ENCODE assay signal across 8 cellular contexts in genomic region chr17:1573932-1574696, GRCh38. TPM values are rescaled to one million over a fixed set of nuclear protein-coding genes. Genes with fewer than 3 reads are reported as not detected.
DNase-seq lines count a peak whose midpoint lies in the region; ATAC-seq and TF ChIP-seq lines count a peak whose summit lies in the region.

No MANE protein-coding gene starts in this region.

- H3K4me3 ChIP-seq in body of pancreas (no peak overlapping the region), spleen (peak overlapping the region in 1 of 8 donors; percentile 56)

- WGBS in body of pancreas, 2 donors, result 18 to 22% methylated on average over 18 of the region's 19 CpGs
- WGBS in spleen, 5 donors, result 22 to 33% (median 26%) methylated on average over 18 to 19 of the region's 19 CpGs

- intact Hi-C loops in body of pancreas (cut with DNase I), result loop anchor here (5.0 kb wide), 1 partner anchor 58 kb away; no protein-coding TSS in a partner anchor
- intact Hi-C loops in spleen (cut with DNase I; ENCODE audit: low total_unique reads), result no loop called here

- TF ChIP-seq CTCF in GM10248 (IDR thresholded peaks at IDR 0.05; ENCODE audit: control extremely low read depth, extremely low read depth, low read depth, missing control alignments) (peak; percentile 84), body of pancreas (IDR thresholded peaks at IDR 0.05) (peak; percentile 94 to 98 (median 95)), spleen (IDR thresholded peaks at IDR 0.05 in 8 of 11, conservative IDR thresholded peaks at IDR 0.05 in 3 of 11) (peak; percentile 78 to 97 (median 93))

- H3K4me1 ChIP-seq in body of pancreas, result peaks cover 42% of the 10 kb centered on the region
- peaks cover 40 to 58% (median 52%) of the 10 kb centered on the region in 6 donors for H3K4me1 ChIP-seq in spleen

- H3K27ac ChIP-seq in body of pancreas, result peak overlapping the region; percentile 65 to 83 (median 70)
- H3K27ac ChIP-seq in spleen, result peak overlapping the region; percentile 42 to 93 (median 92)

- CTCF ChIA-PET in GM10248 (lab: Yijun Ruan, JAX), result interaction anchor here (0.6 to 3.6 kb wide), 49 partner anchors 9 to 318 kb away, joined by 3 to 109 read pairs (median 4); partner anchors contain the start of genes PITPNA, PRPF8, RILP and RPA1

- H3K27me3 ChIP-seq in body of pancreas (no peaks in the 10 kb centered on the region), spleen (replicated peaks in 1 of 7) (no peaks in the 10 kb centered on the region)

- DNase-seq in GM10248 (ENCODE audit: extremely low spot score), result peak; percentile 93
- peak; percentile 69 for DNase-seq in NAMALWA (ENCODE audit: low spot score)
- peak; percentile 87 for DNase-seq in UCSD-AML1 (lab: John Stamatoyannopoulos, UW; ENCODE audit: unreplicated experiment)
- DNase-seq in body of pancreas, result peak; percentile 82 to 94 (median 90)
- DNase-seq in iPS-NIHi7 (ENCODE audit: extremely low spot score), result peak; percentile 90
- peak; percentile 96 for DNase-seq in spleen
- no peak for DNase-seq in NCI-H2081 treated with DMSO at 0.1 percent for 48 hours (lab: John Stamatoyannopoulos, UW)
- DNase-seq in KG1 (lab: John Stamatoyannopoulos, UW), result no peak

- peak; percentile 77 for ATAC-seq in body of pancreas

- POLR2A ChIA-PET in GM10248 (lab: Yijun Ruan, JAX), result interaction anchor here (1.0 to 1.4 kb wide), 3 partner anchors 33 to 75 kb away, joined by 3 to 7 read pairs (median 4); no protein-coding TSS in a partner anchor

- no peaks in the 10 kb centered on the region for H3K9me3 ChIP-seq in body of pancreas
- no peaks in the 10 kb centered on the region for H3K9me3 ChIP-seq in spleen

- no peak for TF ChIP-seq POLR2A in body of pancreas (IDR thresholded peaks at IDR 0.05)
- no peak for TF ChIP-seq POLR2A in spleen (IDR thresholded peaks at IDR 0.05)

- H3K36me3 ChIP-seq in body of pancreas (replicated peaks in 1 of 2; ENCODE audit: insufficient read depth in 1 of 2, low read depth in 2 of 2) (no peaks in the 10 kb centered on the region), spleen (peaks cover 0 to 12% (median 0%) of the 10 kb centered on the region in 6 donors)

RNA-seq across cellular contexts. Expression of gene PITPNA, which starts 11.5 kb away (rescaled TPM):
- 10 to 100 TPM; 11.2 to 14.3 TPM for total RNA-seq in body of pancreas
- 10 to 100 TPM; 47.3 to 88.0 (median 68.9) TPM for total RNA-seq in spleen
- 10 to 100 TPM; 17.0 to 29.6 (median 17.1) TPM for polyA plus RNA-seq in spleen

RNA-seq across cellular contexts. Expression of gene SLC43A2, which starts 54.5 kb away (rescaled TPM):
- total RNA-seq in body of pancreas (10 to 100 TPM in 1 of 2 donors, 1 to 10 TPM in 1; 9.6 to 22.4 TPM), spleen (10 to 100 TPM; 51.1 to 84.6 (median 67.3) TPM)
- polyA plus RNA-seq in spleen, result 10 to 100 TPM; 12.6 to 26.8 (median 14.9) TPM

RNA-seq across cellular contexts. Expression of gene INPP5K, which starts 57.7 kb away (rescaled TPM):
- total RNA-seq in body of pancreas (10 to 100 TPM; 26.4 to 34.2 TPM), spleen (100 to 1,000 TPM in 1 of 7 donors, 10 to 100 TPM in 6; 43.1 to 107 (median 55.2) TPM)
- 10 to 100 TPM; 22.3 to 35.8 (median 23.4) TPM for polyA plus RNA-seq in spleen

Comparison
In these comparisons a context has a peak if more than half of its experiments do, and no peak if none do; other contexts are left out.
1. DNase-seq: peak in GM10248 (single experiment), NAMALWA (single experiment), UCSD-AML1 (single experiment), body of pancreas (4 of 4), iPS-NIHi7 (single experiment) and spleen (single experiment); none in NCI-H2081 treated with DMSO at 0.1 percent for 48 hours (single experiment) and KG1 (single experiment).
2. Peak in every context shown above with its lines, with median percentiles within 50 percentile points of each other: CTCF ChIP-seq.